23 cellular contexts compared by ENCODE assay signal in genomic region chr5:76622076-76622475, GRCh38. TPM values are rescaled to one million over a fixed set of nuclear protein-coding genes. Genes with fewer than 3 reads are reported as not detected.
DNase-seq lines count a peak whose midpoint lies in the region; ATAC-seq and TF ChIP-seq lines count a peak whose summit lies in the region.
"Had no signal": no experiment of that assay in that cellular context is flagged by ENCODE, and none has a peak within 500 bp of the region (broad histone marks: within the 10 kb centered on the region; RNA-seq: fewer than 3 reads in every experiment).

No MANE protein-coding gene starts in this region.

- peak overlapping the region; percentile 95 for H3K4me3 Mint-ChIP-seq in endothelial cell (ENCODE audit: unreplicated experiment)
- no peak overlapping the region for H3K4me3 Mint-ChIP-seq in natural killer cell treated with Interleukin-12 subunit alpha and Interleukin-12 subunit beta and Interleukin-15 and Interleukin-18, amount 100 ng/mL, for 72 hours
- H3K4me3 Mint-ChIP-seq: IgD-negative memory B cell; naive thymus-derived CD4-positive, alpha-beta T cell had no signal

- H3K36me3 Mint-ChIP-seq in endothelial cell (ENCODE audit: low read depth, unreplicated experiment) = peaks cover 52% of the 10 kb centered on the region
- peaks cover 18% of the 10 kb centered on the region for H3K36me3 Mint-ChIP-seq in natural killer cell treated with Interleukin-12 subunit alpha and Interleukin-12 subunit beta and Interleukin-15 and Interleukin-18, amount 100 ng/mL, for 72 hours
- H3K36me3 Mint-ChIP-seq: IgD-negative memory B cell had no signal

- no peaks in the 10 kb centered on the region for H3K9me3 Mint-ChIP-seq in endothelial cell (ENCODE audit: unreplicated experiment)
- H3K9me3 Mint-ChIP-seq in natural killer cell treated with Interleukin-12 subunit alpha and Interleukin-12 subunit beta and Interleukin-15 and Interleukin-18, amount 100 ng/mL, for 72 hours = no peaks in the 10 kb centered on the region

- no peaks in the 10 kb centered on the region for H3K9me3 ChIP-seq in left ventricle myocardium inferior (replicated peaks)
- H3K9me3 ChIP-seq: right atrium auricular region, vagina had no signal

- H3K27me3 ChIP-seq in ACC112 (ENCODE audit: insufficient read depth, low read length) (no peaks in the 10 kb centered on the region), left ventricle myocardium inferior (ENCODE audit: low read depth) (no peaks in the 10 kb centered on the region)
- H3K27me3 ChIP-seq: right atrium auricular region, vagina had no signal

- H3K27me3 Mint-ChIP-seq in endothelial cell (ENCODE audit: unreplicated experiment) = peaks cover 3% of the 10 kb centered on the region
- H3K27me3 Mint-ChIP-seq in natural killer cell treated with Interleukin-12 subunit alpha and Interleukin-12 subunit beta and Interleukin-15 and Interleukin-18, amount 100 ng/mL, for 72 hours = no peaks in the 10 kb centered on the region
- H3K27me3 Mint-ChIP-seq: IgD-negative memory B cell; naive thymus-derived CD4-positive, alpha-beta T cell had no signal

- no peak for TF ChIP-seq CTCF in endothelial cell (IDR thresholded peaks at IDR 0.05; ENCODE audit: unreplicated experiment)
- no peak for TF ChIP-seq CTCF in left ventricle myocardium inferior (IDR thresholded peaks at IDR 0.05; ENCODE audit: borderline replicate concordance)

- ATAC-seq in natural killer cell treated with Interleukin-12 subunit alpha and Interleukin-12 subunit beta and Interleukin-15 and Interleukin-18, amount 100 ng/mL, for 72 hours = no peak
- no peak for ATAC-seq in GM18867 (IDR thresholded peaks at IDR 0.05; ENCODE audit: unreplicated experiment)
- ATAC-seq: naive thymus-derived CD4-positive, alpha-beta T cell had no signal

- peak overlapping the region; percentile 97 for H3K27ac Mint-ChIP-seq in endothelial cell (ENCODE audit: unreplicated experiment)
- H3K27ac Mint-ChIP-seq in natural killer cell treated with Interleukin-12 subunit alpha and Interleukin-12 subunit beta and Interleukin-15 and Interleukin-18, amount 100 ng/mL, for 72 hours = peak overlapping the region; percentile 65 to 83
- H3K27ac Mint-ChIP-seq: IgD-negative memory B cell had no signal

- H3K4me1 Mint-ChIP-seq in endothelial cell (ENCODE audit: unreplicated experiment) = peaks cover 61% of the 10 kb centered on the region
- H3K4me1 Mint-ChIP-seq in natural killer cell treated with Interleukin-12 subunit alpha and Interleukin-12 subunit beta and Interleukin-15 and Interleukin-18, amount 100 ng/mL, for 72 hours (ENCODE audit: low read depth in 2 of 2) = peaks cover 49 to 59% of the 10 kb centered on the region in 2 donors

- no peak overlapping the region for H2AFZ ChIP-seq in ACC112 (ENCODE audit: low read length, unreplicated experiment)

- intact Hi-C loops in left ventricle myocardium inferior (cut with micrococcal nuclease) = no loop called here

- DNase-seq in Jurkat, Clone E6-1 (ENCODE audit: low read depth, low spot score) = no peak
- DNase-seq in endothelial cell (ENCODE audit: low spot score) (no peak), hypothalamus (lab: John Stamatoyannopoulos, UW) (no peak), NCI-H526 (lab: John Stamatoyannopoulos, UW) (no peak), left ventricle myocardium inferior (no peak)
- DNase-seq in natural killer cell treated with Interleukin-12 subunit alpha and Interleukin-12 subunit beta and Interleukin-15 and Interleukin-18, amount 100 ng/mL, for 72 hours (ENCODE audit: low spot score) = no peak
- DNase-seq: activated CD4-positive, CD25-positive, alpha-beta regulatory T cell; activated effector memory CD4-positive, alpha-beta T cell treated with Interleukin-2 at 50 U/mL for 16 hours; amniotic stem cell; COR-L47; MV-4-11; naive thymus-derived CD4-positive, alpha-beta T cell; NCI-H2081 treated with DMSO at 0.1 percent for 48 hours; NCI-H510A treated with DMSO at 0.1 percent for 48 hours; Right ventricle myocardium superior; stimulated activated CD4-positive, alpha-beta T cell treated with anti-CD3 and anti-CD28 coated beads, Interleukin-2, amount 100 ng/mL, for 24 hours had no signal

- H3K27ac ChIP-seq in ACC112 (ENCODE audit: low read depth, low read length) = no peak overlapping the region
- H3K27ac ChIP-seq in left ventricle myocardium inferior (replicated peaks) = no peak overlapping the region
- H3K27ac ChIP-seq: right atrium auricular region, vagina had no signal

- no peaks in the 10 kb centered on the region for H3K79me2 ChIP-seq in ACC112 (ENCODE audit: control insufficient read depth, insufficient read depth, low read length, unreplicated experiment)

- H3K36me3 ChIP-seq in ACC112 (ENCODE audit: insufficient read depth, low read length) = no peaks in the 10 kb centered on the region
- H3K36me3 ChIP-seq in left ventricle myocardium inferior = no peaks in the 10 kb centered on the region
- H3K36me3 ChIP-seq: right atrium auricular region, vagina had no signal

- H3K4me1 ChIP-seq in ACC112 (ENCODE audit: control insufficient read depth, insufficient read depth, low read length, unreplicated experiment) (peaks cover 14% of the 10 kb centered on the region), left ventricle myocardium inferior (no peaks in the 10 kb centered on the region)
- H3K4me1 ChIP-seq: vagina had no signal

- H3K4me3 ChIP-seq in ACC112 (ENCODE audit: low read depth, low read length) (peak overlapping the region; percentile 34; the same call in 1 of the 2 replicates), left ventricle myocardium inferior (no peak overlapping the region)
- peak overlapping the region; percentile 47 for H3K4me3 ChIP-seq in Jurkat, Clone E6-1 (ENCODE audit: low read length)
- H3K4me3 ChIP-seq: lung, right atrium auricular region, vagina had no signal

RNA-seq across cellular contexts. Expression of gene F2RL2, which starts 1.1 kb away (rescaled TPM):
- 2.0 TPM for polyA plus RNA-seq in Jurkat, Clone E6-1 (2012; ENCODE audit: insufficient read depth, insufficient read length)
- total RNA-seq in endothelial cell (ENCODE audit: unreplicated experiment) = 311 TPM
- total RNA-seq in natural killer cell treated with Interleukin-12 subunit alpha and Interleukin-12 subunit beta and Interleukin-15 and Interleukin-18, amount 100 ng/mL, for 72 hours = not detected
- total RNA-seq in left ventricle myocardium inferior = 0.22 TPM
- total RNA-seq: naive thymus-derived CD4-positive, alpha-beta T cell; T-helper 2 cell treated with Interferon-gamma antibody and Interleukin-4, amounts not matched to agents 100 ng/mL and 5 ng/mL, for 36 hours; vagina had no signal

Comparison
In these comparisons a context has a peak if more than half of its experiments do, and no peak if none do; other contexts are left out.
1. RNA of gene F2RL2, which starts 1.1 kb away (total RNA-seq): 311 TPM in endothelial cell (single experiment); 0.22 TPM in left ventricle myocardium inferior (single experiment) and not detected in natural killer cell treated with Interleukin-12 subunit alpha and Interleukin-12 subunit beta and Interleukin-15 and Interleukin-18, amount 100 ng/mL, for 72 hours; every median in the first group is over 100 times any median in the second.